Comparison of ENCODE assay signal across 8 cellular contexts in genomic region chr15:88912500-88912921, GRCh38. TPM values are rescaled to one million over a fixed set of nuclear protein-coding genes. Genes with fewer than 3 reads are reported as not detected.
DNase-seq lines count a peak whose midpoint lies in the region; ATAC-seq and TF ChIP-seq lines count a peak whose summit lies in the region.

No MANE protein-coding gene starts in this region.

- H2AK9ac ChIP-seq in IMR-90 (replicated peaks; ENCODE audit: low read depth, low read length, poor library complexity): peak overlapping the region; percentile 44

- H3K4me1 ChIP-seq in IMR-90 (ENCODE audit: control insufficient read depth, insufficient read depth, low read length) (peaks cover 27% of the 10 kb centered on the region), lung (ENCODE audit: control insufficient read depth in 2 of 2, insufficient read depth in 2 of 2, low read length in 2 of 2) (peaks cover 5 to 12% of the 10 kb centered on the region in 2 donors), upper lobe of left lung (peaks cover 11 to 38% (median 21%) of the 10 kb centered on the region in 4 donors)

- 0 out of 3 replicates have a peak overlapping the region, but pooled peaks have one; percentile 16 for H2BK15ac ChIP-seq in IMR-90 (ENCODE audit: low read depth, low read length)

- DNase-seq in AG04449 (ENCODE audit: low read depth, low spot score): no peak
- no peak for DNase-seq in IMR-90
- peak; percentile 51 for DNase-seq in choroid plexus epithelial cell (ENCODE audit: low read depth)
- DNase-seq in lung (ENCODE audit: low spot score): no peak
- DNase-seq in upper lobe of left lung: peak in 1 of 2 donors; percentile 80
- DNase-seq in middle frontal gyrus (ENCODE audit: extremely low spot score, low spot score): no peak
- no peak for DNase-seq in SIG-M5 treated with dmso at 0.1 percent for 504 hours (lab: John Stamatoyannopoulos, UW; ENCODE audit: unreplicated experiment)

- peak overlapping the region; percentile 94 for H4K91ac ChIP-seq in IMR-90 (ENCODE audit: insufficient read depth, low read depth, low read length)

- no peak for TF ChIP-seq POLR2A in IMR-90 (IDR thresholded peaks at IDR 0.05; ENCODE audit: low read depth, low read length)
- no peak for TF ChIP-seq POLR2A in upper lobe of left lung (IDR thresholded peaks at IDR 0.05)

- peak overlapping the region; percentile 87 for H2BK5ac ChIP-seq in IMR-90 (ENCODE audit: low read depth, low read length, poor library complexity, severe bottlenecking)

- peak overlapping the region; percentile 68 for H3K23ac ChIP-seq in IMR-90 (ENCODE audit: low read depth, low read length)

- CTCF ChIA-PET in AG04449 (lab: Yijun Ruan, JAX) (interaction anchor here (0.7 to 2.8 kb wide), 11 partner anchors 9 to 265 kb away, joined by 3 to 17 read pairs (median 5); no protein-coding TSS in a partner anchor), IMR-90 (lab: Yijun Ruan, JAX) (no interaction called here)

- TF ChIP-seq CTCF in AG04449 (IDR thresholded peaks at IDR 0.05; ENCODE audit: insufficient read depth, low read length, missing control alignments) (no peak), IMR-90 (conservative IDR thresholded peaks at IDR 0.05; ENCODE audit: low read depth, low read length) (no peak), choroid plexus epithelial cell (conservative IDR thresholded peaks at IDR 0.05; ENCODE audit: low read depth, low read length) (no peak), lung (IDR thresholded peaks at IDR 0.05; ENCODE audit: control extremely low read depth, extremely low read depth) (no peak), upper lobe of left lung (IDR thresholded peaks at IDR 0.05) (no peak)

- H3K56ac ChIP-seq in IMR-90 (ENCODE audit: extremely low read depth, insufficient read depth, low read length): peak overlapping the region; percentile 83

- H3K9ac ChIP-seq in IMR-90 (ENCODE audit: low read depth, low read length): peak overlapping the region; percentile 94

- H3K9me3 ChIP-seq in IMR-90 (ENCODE audit: control insufficient read depth, insufficient read depth, low read length) (no peaks in the 10 kb centered on the region), lung (ENCODE audit: control insufficient read depth in 2 of 2, insufficient read depth in 1 of 2, low read length in 1 of 2) (no peaks in the 10 kb centered on the region), upper lobe of left lung (no peaks in the 10 kb centered on the region)

- peaks cover 48% of the 10 kb centered on the region for H4K20me1 ChIP-seq in IMR-90 (ENCODE audit: insufficient read depth, low read length)

- H3K14ac ChIP-seq in IMR-90 (replicated peaks; ENCODE audit: low read depth, low read length): peak overlapping the region; percentile 89

- H3K4me3 ChIP-seq in AG04449 (ENCODE audit: low read depth, low read length) (peak overlapping the region; percentile 65), IMR-90 (ENCODE audit: insufficient read depth, low read depth, low read length) (peak overlapping the region; percentile 97), choroid plexus epithelial cell (ENCODE audit: low read depth, low read length) (peak overlapping the region; percentile 82), lung (peak overlapping the region; percentile 86), upper lobe of left lung (peak overlapping the region; percentile 69 to 90 (median 82))

- H2AK5ac ChIP-seq in IMR-90 (ENCODE audit: low read depth, low read length): peak overlapping the region; percentile 97; the same call in 1 of the 2 replicates

- H3K9me1 ChIP-seq in IMR-90 (ENCODE audit: insufficient read depth, low read length): peaks cover 33% of the 10 kb centered on the region

- H3K27me3 ChIP-seq in IMR-90 (ENCODE audit: control insufficient read depth, insufficient read depth, low read length) (no peaks in the 10 kb centered on the region), lung (ENCODE audit: control insufficient read depth, insufficient read depth) (no peaks in the 10 kb centered on the region), upper lobe of left lung (no peaks in the 10 kb centered on the region)

- H3K18ac ChIP-seq in IMR-90 (ENCODE audit: low read depth, low read length): peak overlapping the region; percentile 85

- peak overlapping the region; percentile 75 to 86; a peak in 3 of 4 replicates for H4K8ac ChIP-seq in IMR-90 (ENCODE audit: low read depth in 2 of 2, low read length in 2 of 2)

- POLR2A ChIA-PET in AG04449 (lab: Yijun Ruan, JAX) (interaction anchor here (0.7 to 3.7 kb wide), 5 partner anchors 8 to 140 kb away, joined by 3 to 22 read pairs (median 5); no protein-coding TSS in a partner anchor), IMR-90 (lab: Charles Lee; ENCODE audit: unreplicated experiment) (interaction anchor here (0.6 kb wide), 1 partner anchor 422 kb away, joined by 3 read pairs; no protein-coding TSS in a partner anchor)

- ATAC-seq in IMR-90 (ENCODE audit: low read depth) (peak; percentile 15), lung (ENCODE audit: insufficient read depth, low FRiP score) (no peak), upper lobe of left lung (ENCODE audit: low FRiP score in 2 of 2) (peak; percentile 4 to 37), GM19452 (IDR thresholded peaks at IDR 0.05; ENCODE audit: unreplicated experiment) (no peak)

- intact Hi-C loops in IMR-90 (cut with micrococcal nuclease): no loop called here

- peak overlapping the region; percentile 83 for H2BK120ac ChIP-seq in IMR-90 (ENCODE audit: low read depth, low read length)

- H2AFZ ChIP-seq in IMR-90 (replicated peaks; ENCODE audit: low read length, poor library complexity): peak overlapping the region; percentile 93

- TF ChIP-seq RAD21 in IMR-90 (IDR thresholded peaks at IDR 0.05; ENCODE audit: low read length): no peak

- H3K4me2 ChIP-seq in IMR-90 (ENCODE audit: low read depth, low read length): peak overlapping the region; percentile 98

- BruUV-seq in IMR-90 (replicated peaks; lab: Mats Ljungman, UMichigan): no TSS peak

- peak overlapping the region; percentile 61; the same call in 1 of the 2 replicates for H2BK20ac ChIP-seq in IMR-90 (ENCODE audit: low read depth, low read length)

- no peak for TF ChIP-seq EP300 in upper lobe of left lung (IDR thresholded peaks at IDR 0.05)

- in situ Hi-C loops in IMR-90 (cut with MboI; ENCODE audit: low sequenced_read_pairs): no loop called here

- dilution Hi-C loops in IMR-90 (cut with HindIII; ENCODE audit: low sequenced_read_pairs, unreplicated experiment): loop anchor here (25.0 kb wide), 1 partner anchor 100 kb away; no protein-coding TSS in a partner anchor

- H3K79me1 ChIP-seq in IMR-90 (ENCODE audit: low read depth in 1 of 2, low read length in 2 of 2): peaks cover 20 to 51% of the 10 kb centered on the region in 2 experiments; a peak in 3 of 4 replicates

- peak overlapping the region; percentile 91 for H4K5ac ChIP-seq in IMR-90 (ENCODE audit: low read depth, low read length)

- H3K36me3 ChIP-seq in IMR-90 (ENCODE audit: control insufficient read depth, insufficient read depth, low read length) (peaks cover 27% of the 10 kb centered on the region), lung (ENCODE audit: control insufficient read depth in 2 of 2, insufficient read depth in 2 of 2, low read length in 2 of 2) (peaks cover 0 to 17% of the 10 kb centered on the region in 2 donors), upper lobe of left lung (peaks cover 0 to 27% (median 11%) of the 10 kb centered on the region in 4 donors)

- WGBS in IMR-90 (ENCODE audit: extremely low coverage in 2 of 2, insufficient read length in 1 of 2), 2 experiments: 0% methylated on average over 8 of the region's 20 CpGs; no CpG with 5 or more reads in 1 of the 2 experiments
- WGBS in lung, 2 donors: 12 to 16% methylated on average over 20 of the region's 20 CpGs
- whole genome bisulfite sequencing in upper lobe of left lung, 2 donors: 15% methylated on average over 18 of the region's 20 CpGs; no CpG with 5 or more reads in 1 of the 2 donors

- H3K27ac ChIP-seq in IMR-90 (ENCODE audit: insufficient read depth, low read length) (peak overlapping the region; percentile 83), lung (ENCODE audit: low read depth in 1 of 2, low read length in 1 of 2) (peak overlapping the region; percentile 81 to 84), upper lobe of left lung (peak overlapping the region; percentile 66 to 89 (median 83))

- peak overlapping the region; percentile 96 for H3K4ac ChIP-seq in IMR-90 (ENCODE audit: low read depth, low read length)

TF ChIP-seq in IMR-90, 13 proteins besides CTCF, POLR2A, EP300 and RAD21 (continues in another document):
- TF ChIP-seq FOS (IDR thresholded peaks at IDR 0.05; ENCODE audit: low read depth, low read length) (no peak), MAZ (IDR thresholded peaks at IDR 0.05; ENCODE audit: borderline replicate concordance, low read depth, low read length) (no peak), NFE2L2 (IDR thresholded peaks at IDR 0.05; ENCODE audit: low read depth, low read length) (no peak), SMC3 (IDR thresholded peaks at IDR 0.05; ENCODE audit: low read depth, low read length) (no peak), CEBPB (IDR thresholded peaks at IDR 0.05; ENCODE audit: low read depth, low read length) (no peak), MAFK (IDR thresholded peaks at IDR 0.05; ENCODE audit: low read depth, low read length) (no peak), MXI1 (IDR thresholded peaks at IDR 0.05; ENCODE audit: borderline replicate concordance, low read depth, low read length) (no peak), RFX5 (IDR thresholded peaks at IDR 0.05; ENCODE audit: low read depth, low read length) (no peak), RCOR1 (IDR thresholded peaks at IDR 0.05; ENCODE audit: insufficient replicate concordance, low read length) (no peak), BHLHE40 (IDR thresholded peaks at IDR 0.05; ENCODE audit: low read depth, low read length) (no peak)

RNA-seq across cellular contexts. Expression of gene MFGE8, which starts 0.7 kb away (rescaled TPM):
- total RNA-seq in IMR-90 (2012; rRNA removed) (201 and 232 TPM in 2 replicates), lung (100 to 1,000 TPM in 1 of 2 donors, 10 to 100 TPM in 1; 78.6 to 135 TPM), upper lobe of left lung (100 to 1,000 TPM in 5 of 6 donors, 10 to 100 TPM in 1; 87.8 to 423 (median 144) TPM)
- polyA plus RNA-seq in IMR-90 (2012; rRNA removed) (1,813 and 1,912 TPM in 2 replicates), lung (100 to 1,000 TPM in 1 of 2 donors, 10 to 100 TPM in 1; 84.7 to 107 TPM)
- polyA plus RNA-seq in IMR-90 (2012; cell fraction: cytosol; rRNA removed): 1,025 and 2,261 TPM in 2 replicates
- 2,334 and 3,578 TPM in 2 replicates for polyA plus RNA-seq in IMR-90 (2012; cell fraction: nucleus; rRNA removed; ENCODE audit: low replicate concordance)

RNA-seq across cellular contexts. Expression of gene HAPLN3, which starts 17.2 kb away (rescaled TPM):
- total RNA-seq in IMR-90 (2012; rRNA removed): 4.4 and 5.9 TPM in 2 replicates
- polyA plus RNA-seq in IMR-90 (2012; rRNA removed): 28.6 and 30.8 TPM in 2 replicates
- polyA plus RNA-seq in IMR-90 (2012; cell fraction: cytosol; rRNA removed): 22.4 and 24.0 TPM in 2 replicates
- 247 and 404 TPM in 2 replicates for polyA plus RNA-seq in IMR-90 (2012; cell fraction: nucleus; rRNA removed; ENCODE audit: low replicate concordance)
- total RNA-seq in lung: 10 to 100 TPM in 1 of 2 donors, 1 to 10 TPM in 1; 5.7 to 15.5 TPM
- polyA plus RNA-seq in lung: 10 to 100 TPM in 1 of 2 donors, 1 to 10 TPM in 1; 3.9 to 15.4 TPM
- total RNA-seq in upper lobe of left lung: 10 to 100 TPM in 1 of 6 donors, 1 to 10 TPM in 5; 1.7 to 23.0 (median 4.6) TPM

Comparison
In these comparisons a context has a peak if more than half of its experiments do, and no peak if none do; other contexts are left out.
1. ATAC-seq: peak in IMR-90 (single experiment) and upper lobe of left lung (2 of 2); none in lung (single experiment) and GM19452 (single experiment).
2. Peak in every context shown above with its lines, with median percentiles within 50 percentile points of each other: H3K4me3 ChIP-seq and H3K27ac ChIP-seq.